ENCODE assay signal across 15 cellular contexts in genomic region chr7:3439333-3440030, GRCh38.
DNase-seq lines count a peak whose midpoint lies in the region; ATAC-seq and TF ChIP-seq lines count a peak whose summit lies in the region.
"Had no signal": no experiment of that assay in that cellular context is flagged by ENCODE, and none has a peak within 500 bp of the region (broad histone marks: within the 10 kb centered on the region; RNA-seq: fewer than 3 reads in every experiment).

No MANE protein-coding gene starts in this region.

- peak overlapping the region; percentile 14 for H3K4me2 ChIP-seq in hepatocyte
- H3K4me2 ChIP-seq: BLaER1 treated with 17β-estradiol and CSF1 and Interleukin-3, amounts not matched to agents 10 nM and 100 nM had no signal

- H3K27me3 Mint-ChIP-seq in HFFc6 (ENCODE audit: insufficient read depth), result no peaks in the 10 kb centered on the region; the same call in 1 of the 2 replicates
- H3K27me3 Mint-ChIP-seq in naive thymus-derived CD8-positive, alpha-beta T cell, result peaks cover 0 to 5% (median 0%) of the 10 kb centered on the region in 5 donors

- H3K27ac ChIP-seq in hepatocyte (no peak overlapping the region), substantia nigra (ENCODE audit: low read depth, low read length, poor library complexity, severe bottlenecking) (no peak overlapping the region), thyroid gland (no peak overlapping the region)
- H3K27ac ChIP-seq: BLaER1 treated with 17β-estradiol and CSF1 and Interleukin-3, amounts not matched to agents 10 nM and 100 nM; suprapubic skin had no signal

- TF ChIP-seq POLR2A in thyroid gland (IDR thresholded peaks at IDR 0.05), result no peak

- H3K36me3 ChIP-seq in hepatocyte (replicated peaks; ENCODE audit: insufficient read depth, low read depth), result no peaks in the 10 kb centered on the region
- H3K36me3 ChIP-seq in thyroid gland, result no peaks in the 10 kb centered on the region
- H3K36me3 ChIP-seq: BLaER1 treated with 17β-estradiol and CSF1 and Interleukin-3, amounts not matched to agents 10 nM and 100 nM; suprapubic skin had no signal

- no peaks in the 10 kb centered on the region; the same call in 1 of the 2 replicates for H3K36me3 Mint-ChIP-seq in HFFc6 (ENCODE audit: low read depth)
- H3K36me3 Mint-ChIP-seq in naive thymus-derived CD8-positive, alpha-beta T cell, result peaks cover 0 to 10% (median 6%) of the 10 kb centered on the region in 3 donors

- WGBS in hepatocyte (ENCODE audit: low lambda C conversion rate, missing lambda C conversion rate), result 79% methylated on average over 3 of the region's 3 CpGs
- 81 to 85% methylated on average over 3 of the region's 3 CpGs for WGBS in thyroid gland, 2 donors

- no peak overlapping the region for H3K4me3 ChIP-seq in hepatocyte
- H3K4me3 ChIP-seq in thyroid gland (replicated peaks in 1 of 3), result no peak overlapping the region
- H3K4me3 ChIP-seq: BLaER1 treated with 17β-estradiol and CSF1 and Interleukin-3, amounts not matched to agents 10 nM and 100 nM; suprapubic skin had no signal

- no peaks in the 10 kb centered on the region for H3K4me1 Mint-ChIP-seq in HFFc6 (ENCODE audit: low read depth)
- no peaks in the 10 kb centered on the region for H3K4me1 Mint-ChIP-seq in naive thymus-derived CD8-positive, alpha-beta T cell
- H3K4me1 Mint-ChIP-seq: neural crest cell had no signal

- H3K4me3 Mint-ChIP-seq in HFFc6, result no peak overlapping the region
- no peak overlapping the region for H3K4me3 Mint-ChIP-seq in naive thymus-derived CD8-positive, alpha-beta T cell
- H3K4me3 Mint-ChIP-seq: neural crest cell had no signal

- H3K4me1 ChIP-seq in hepatocyte (ENCODE audit: insufficient read depth) (no peaks in the 10 kb centered on the region), thyroid gland (no peaks in the 10 kb centered on the region)
- H3K4me1 ChIP-seq: BLaER1 treated with 17β-estradiol and CSF1 and Interleukin-3, amounts not matched to agents 10 nM and 100 nM; suprapubic skin had no signal

- H3K27me3 ChIP-seq in hepatocyte (no peaks in the 10 kb centered on the region), thyroid gland (no peaks in the 10 kb centered on the region)
- H3K27me3 ChIP-seq: BLaER1 treated with 17β-estradiol and CSF1 and Interleukin-3, amounts not matched to agents 10 nM and 100 nM; suprapubic skin had no signal

- DNase-seq in A172 (ENCODE audit: low spot score), result peak; percentile 93
- DNase-seq in HFFc6, result peak; percentile 1
- peak; percentile 88 for DNase-seq in astrocyte of the hippocampus (ENCODE audit: low read depth, low spot score)
- peak; percentile 50 for DNase-seq in hepatocyte (ENCODE audit: low spot score)
- no peak for DNase-seq in naive thymus-derived CD8-positive, alpha-beta T cell
- DNase-seq in substantia nigra (lab: John Stamatoyannopoulos, UW), result no peak
- no peak for DNase-seq in thyroid gland
- DNase-seq: activated CD4-positive, CD25-positive, alpha-beta regulatory T cell treated with anti-CD3 and anti-CD28 coated beads, Interleukin-2, amount 50 U/mL, for 72 hours; NCI-H187 treated with DMSO at 0.1 percent for 48 hours; stimulated activated CD4-positive, alpha-beta T cell treated with anti-CD3 and anti-CD28 coated beads, Interleukin-4, amount 100 ng/mL, for 24 hours had no signal

- ATAC-seq in GM21360 (IDR thresholded peaks at IDR 0.05; ENCODE audit: unreplicated experiment), result no peak
- ATAC-seq in naive thymus-derived CD8-positive, alpha-beta T cell, result no peak

- no peak overlapping the region for H3K27ac Mint-ChIP-seq in HFFc6
- H3K27ac Mint-ChIP-seq in naive thymus-derived CD8-positive, alpha-beta T cell, result no peak overlapping the region
- H3K27ac Mint-ChIP-seq: activated T-helper 2 cell treated with anti-CD3 and anti-CD28 coated beads, Interferon-gamma antibody, Interleukin-2, Interleukin-4, amounts not matched to agents 10 μg/mL and 5 μg/mL and 100 μg/mL, durations not matched to agents 14 hours and 24 hours and 36 hours had no signal

- intact Hi-C loops in thyroid gland (cut with DNase I), result no loop called here

- POLR2A ChIA-PET in naive thymus-derived CD8-positive, alpha-beta T cell (lab: Charles Lee), result no interaction called here

- TF ChIP-seq CTCF in HFFc6 (IDR thresholded peaks at IDR 0.05) (no peak), hepatocyte (IDR thresholded peaks at IDR 0.05; ENCODE audit: poor library complexity) (no peak), thyroid gland (IDR thresholded peaks at IDR 0.05) (no peak)

- H4K20me1 ChIP-seq in hepatocyte (ENCODE audit: insufficient read depth, poor library complexity, severe bottlenecking), result no peaks in the 10 kb centered on the region
- H4K20me1 ChIP-seq: BLaER1 treated with 17β-estradiol and CSF1 and Interleukin-3, amounts not matched to agents 10 nM and 100 nM had no signal

- H3K79me2 ChIP-seq in hepatocyte, result no peaks in the 10 kb centered on the region

- no peaks in the 10 kb centered on the region for H3K9me3 ChIP-seq in hepatocyte (ENCODE audit: low read depth)
- no peaks in the 10 kb centered on the region for H3K9me3 ChIP-seq in thyroid gland
- H3K9me3 ChIP-seq: BLaER1 treated with 17β-estradiol and CSF1 and Interleukin-3, amounts not matched to agents 10 nM and 100 nM; suprapubic skin had no signal

- H3K9me3 Mint-ChIP-seq in HFFc6, result peaks cover 44% of the 10 kb centered on the region
- peaks cover 0 to 7% (median 3%) of the 10 kb centered on the region in 9 donors for H3K9me3 Mint-ChIP-seq in naive thymus-derived CD8-positive, alpha-beta T cell
- H3K9me3 Mint-ChIP-seq: activated T-helper 2 cell treated with anti-CD3 and anti-CD28 coated beads, Interferon-gamma antibody, Interleukin-2, Interleukin-4, amounts not matched to agents 10 μg/mL and 5 μg/mL and 100 μg/mL, durations not matched to agents 14 hours and 24 hours and 36 hours had no signal

- no peak overlapping the region for H2AFZ ChIP-seq in hepatocyte

- H3K9me2 ChIP-seq in hepatocyte (replicated peaks; ENCODE audit: insufficient read depth), result no peaks in the 10 kb centered on the region

Comparison
In these comparisons a context has a peak if more than half of its experiments do, and no peak if none do; other contexts are left out.
1. DNase-seq: peak in A172 (single experiment), HFFc6 (single experiment), astrocyte of the hippocampus (single experiment) and hepatocyte (single experiment); none in naive thymus-derived CD8-positive, alpha-beta T cell (0 of 10), substantia nigra (0 of 49) and thyroid gland (0 of 2).